ENCODE assay signal across 8 cellular contexts in genomic region chr11:65040520-65041205, GRCh38. TPM values are rescaled to one million over a fixed set of nuclear protein-coding genes. Genes with fewer than 3 reads are reported as not detected.
DNase-seq lines count a peak whose midpoint lies in the region; ATAC-seq and TF ChIP-seq lines count a peak whose summit lies in the region.

No MANE protein-coding gene starts in this region.

- no peak for TF ChIP-seq EP300 in Ishikawa (IDR thresholded peaks at IDR 0.05; ENCODE audit: borderline replicate concordance)

- H3K9me3 ChIP-seq in mucosa of stomach (ENCODE audit: control insufficient read depth, low read length): no peaks in the 10 kb centered on the region

- peak; percentile 82 for ATAC-seq in GM21619 (IDR thresholded peaks at IDR 0.05; ENCODE audit: unreplicated experiment)
- ATAC-seq in esophagus mucosa: peak; percentile 90

- TF ChIP-seq RAD21 in Ishikawa (IDR thresholded peaks at IDR 0.05; ENCODE audit: low read depth): no peak

- no peaks in the 10 kb centered on the region for H3K4me1 ChIP-seq in mucosa of stomach (ENCODE audit: control insufficient read depth, insufficient read depth, low read length)

- peak; percentile 92 for DNase-seq in DMS153 treated with DMSO at 0.1 percent for 48 hours (lab: John Stamatoyannopoulos, UW; ENCODE audit: unreplicated experiment)
- DNase-seq in OCI-M2 (lab: John Stamatoyannopoulos, UW; ENCODE audit: unreplicated experiment): peak; percentile 68
- DNase-seq in activated T-cell treated with anti-CD3 and anti-CD28 coated beads, Interleukin-2, amount 50 U/mL, for 1 hour: peak; percentile 87
- peak; percentile 91 for DNase-seq in stimulated activated CD8-positive, alpha-beta memory T cell treated with anti-CD3 and anti-CD28 coated beads, Interleukin-4, amount 100 ng/mL, for 48 hours

- peak overlapping the region; percentile 71 for H3K4me3 ChIP-seq in mucosa of stomach (ENCODE audit: low read length)

- peak overlapping the region; percentile 65 for H3K9ac ChIP-seq in mucosa of stomach (ENCODE audit: low read length)

- H3K27me3 ChIP-seq in mucosa of stomach (ENCODE audit: control insufficient read depth, insufficient read depth, low read length): no peaks in the 10 kb centered on the region

- peaks cover 6% of the 10 kb centered on the region for H3K36me3 ChIP-seq in mucosa of stomach (ENCODE audit: control insufficient read depth, insufficient read depth, low read length)

TF ChIP-seq in Ishikawa, 13 proteins besides CTCF, POLR2A, EP300 and RAD21:
- no peak for TF ChIP-seq TEAD4 (IDR thresholded peaks at IDR 0.05)
- no peak for TF ChIP-seq USF1 (IDR thresholded peaks at IDR 0.05)
- peak; percentile 89 for TF ChIP-seq MAX (IDR thresholded peaks at IDR 0.05)
- TF ChIP-seq TAF1 (IDR thresholded peaks at IDR 0.05; ENCODE audit: low read depth): peak; percentile 37
- TF ChIP-seq YY1 (IDR thresholded peaks at IDR 0.05; ENCODE audit: low read depth): peak; percentile 64; the same call in 1 of the 2 replicates
- TF ChIP-seq FOXM1 (IDR thresholded peaks at IDR 0.05; ENCODE audit: borderline replicate concordance, low read depth): peak; percentile 62
- TF ChIP-seq REST (IDR thresholded peaks at IDR 0.05; ENCODE audit: low read depth): no peak
- no peak for TF ChIP-seq CREB1 (IDR thresholded peaks at IDR 0.05; ENCODE audit: low read depth)
- no peak for TF ChIP-seq NFIC (IDR thresholded peaks at IDR 0.05)
- TF ChIP-seq EGR1 (IDR thresholded peaks at IDR 0.05): no peak
- TF ChIP-seq ZBTB7A (IDR thresholded peaks at IDR 0.05; ENCODE audit: low read depth): 0 out of 2 replicates have a peak, but pooled peaks have one; percentile 9
- TF ChIP-seq TCF12 (IDR thresholded peaks at IDR 0.05; ENCODE audit: low read depth): peak; percentile 30; the same call in 1 of the 2 replicates
- TF ChIP-seq CEBPB (IDR thresholded peaks at IDR 0.05): no peak

RNA-seq across cellular contexts. Expression of gene SAC3D1, which starts 0.3 kb away (rescaled TPM):
- total RNA-seq in esophagus mucosa: 11.3 TPM

RNA-seq across cellular contexts. Expression of gene SNX15, which starts 13.4 kb away (rescaled TPM):
- total RNA-seq in esophagus mucosa: 12.2 TPM

RNA-seq across cellular contexts. Expression of gene NAALADL1, which starts 17.7 kb away (rescaled TPM):
- total RNA-seq in esophagus mucosa: 2.7 TPM

RNA-seq across cellular contexts. Expression of gene ARL2, which starts 26.7 kb away (rescaled TPM):
- total RNA-seq in esophagus mucosa: 43.9 TPM

RNA-seq across cellular contexts. Expression of gene CDCA5, which starts 43.2 kb away (rescaled TPM):
- total RNA-seq in esophagus mucosa: 14.1 TPM

Comparison
In these comparisons a context has a peak if more than half of its experiments do, and no peak if none do; other contexts are left out.
1. Peak in every context shown above with its lines: DNase-seq, ATAC-seq and H3K4me3 ChIP-seq.